ENCODE assay signal across 8 cellular contexts in the genomic region with DNA sequence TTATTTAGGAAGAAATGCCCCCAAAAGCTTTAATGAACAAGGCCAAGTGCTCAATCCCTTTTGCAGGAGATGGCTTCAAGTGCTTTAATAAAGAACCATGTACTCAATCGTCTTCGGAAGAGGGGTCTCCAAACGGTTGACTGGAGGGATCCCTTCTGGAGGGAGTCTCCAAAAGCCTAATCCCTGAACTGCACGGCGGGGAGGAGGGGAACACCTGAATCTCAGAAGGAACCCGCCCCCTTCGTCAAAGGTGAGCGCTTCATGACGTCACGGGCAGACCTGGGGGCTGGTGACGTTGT. TPM values are rescaled to one million over a fixed set of nuclear protein-coding genes. Genes with fewer than 3 reads are reported as not detected.
A peak's percentile ranks its signal among the peaks of the same experiment; 100 is the strongest.
DNase-seq lines count a peak whose midpoint lies in the region; ATAC-seq and TF ChIP-seq lines count a peak whose summit lies in the region.

No MANE protein-coding gene starts in this region.

- peaks cover 36% of the 10 kb centered on the region for H3K36me3 ChIP-seq in SJCRH30
- no peaks in the 10 kb centered on the region for H3K36me3 ChIP-seq in testis (ENCODE audit: low read depth, missing control alignments)

- 0 to 1% methylated on average over 10 to 11 of the region's 11 CpGs for WGBS in testis, 2 donors

- peak overlapping the region; percentile 90 for H3K4me3 Mint-ChIP-seq in mesothelial cell of epicardium

- peaks cover 19% of the 10 kb centered on the region for H3K36me3 Mint-ChIP-seq in mesothelial cell of epicardium

- TF ChIP-seq CTCF in mesothelial cell of epicardium (IDR thresholded peaks at IDR 0.05; ENCODE audit: unreplicated experiment) (no peak), testis (IDR thresholded peaks at IDR 0.05) (no peak)

- ATAC-seq in GM21423 (IDR thresholded peaks at IDR 0.05; ENCODE audit: unreplicated experiment): no peak

- H3K9me3 Mint-ChIP-seq in mesothelial cell of epicardium: no peaks in the 10 kb centered on the region

- DNase-seq in G401 (ENCODE audit: low spot score) (peak; percentile 85), SJCRH30 (no peak), cerebellar cortex (ENCODE audit: low spot score) (peak; percentile 83), mesothelial cell of epicardium (ENCODE audit: low spot score in 2 of 2, unreplicated experiment in 2 of 2) (no peak), testis (peak; percentile 86), NCI-H2107 treated with DMSO at 0.1 percent for 48 hours (lab: John Stamatoyannopoulos, UW; ENCODE audit: unreplicated experiment) (no peak), middle frontal gyrus (ENCODE audit: extremely low spot score, low spot score) (no peak)

- H3K4me3 ChIP-seq in SJCRH30 (peak overlapping the region; percentile 92), testis (peak overlapping the region; percentile 89 to 91)

- in situ Hi-C loops in G401 (cut with HindIII; ENCODE audit: low sequenced_read_pairs): no loop called here

- TF ChIP-seq POLR2A in testis (IDR thresholded peaks at IDR 0.05): no peak

- H3K27me3 Mint-ChIP-seq in mesothelial cell of epicardium (ENCODE audit: low read depth): no peaks in the 10 kb centered on the region

- intact Hi-C loops in testis (cut with DNase I; ENCODE audit: low total_unique reads): no loop called here

- H3K27me3 ChIP-seq in SJCRH30 (no peaks in the 10 kb centered on the region), testis (no peaks in the 10 kb centered on the region)

- H3K27ac ChIP-seq in SJCRH30 (peak overlapping the region; percentile 97), testis (peak overlapping the region; percentile 99 to 100)

- H3K4me1 Mint-ChIP-seq in mesothelial cell of epicardium: peaks cover 18% of the 10 kb centered on the region

- H3K27ac Mint-ChIP-seq in mesothelial cell of epicardium: peak overlapping the region; percentile 99

- H3K9me3 ChIP-seq in SJCRH30 (replicated peaks) (no peaks in the 10 kb centered on the region), testis (no peaks in the 10 kb centered on the region)

- H3K4me1 ChIP-seq in SJCRH30 (peaks cover 3% of the 10 kb centered on the region; the same call in 1 of the 2 replicates), testis (peaks cover 21% of the 10 kb centered on the region)

RNA-seq across cellular contexts. Expression of a gene that starts 0.5 kb away (rescaled TPM):
- total RNA-seq in G401 (2014; rRNA removed; shearing (Covaris generic)): 54.0 and 61.7 TPM in 2 replicates
- total RNA-seq in SJCRH30 (2014; rRNA removed; shearing (Covaris generic)): 73.6 and 85.7 TPM in 2 replicates
- total RNA-seq in mesothelial cell of epicardium (41.4 to 47.8 TPM (median 42.9 TPM) in 3 replicates), testis (10 to 100 TPM; 70.7 to 74.6 TPM)
- polyA plus RNA-seq in testis (ENCODE audit: insufficient read depth, low read depth, low replicate concordance): 154 TPM

RNA-seq across cellular contexts. Expression of a gene that starts 0.8 kb away (rescaled TPM):
- total RNA-seq in G401 (2014; rRNA removed; shearing (Covaris generic)): 35.9 and 71.8 TPM in 2 replicates
- total RNA-seq in SJCRH30 (2014; rRNA removed; shearing (Covaris generic)): 28.2 and 31.9 TPM in 2 replicates
- 35.6 to 39.2 TPM (median 36.1 TPM) in 3 replicates for total RNA-seq in mesothelial cell of epicardium
- total RNA-seq in testis: 10 to 100 TPM; 46.1 to 53.5 TPM
- polyA plus RNA-seq in testis (ENCODE audit: insufficient read depth, low read depth, low replicate concordance): 38.9 TPM

RNA-seq across cellular contexts. Expression of a gene that starts 16.2 kb away (rescaled TPM):
- 1.1 and 1.9 TPM in 2 replicates for total RNA-seq in G401 (2014; rRNA removed; shearing (Covaris generic))
- total RNA-seq in SJCRH30 (2014; rRNA removed; shearing (Covaris generic)): 2.4 and 2.7 TPM in 2 replicates
- 111 to 113 TPM (median 111 TPM) in 3 replicates for total RNA-seq in mesothelial cell of epicardium
- 10 to 100 TPM; 46.4 to 90.9 TPM for total RNA-seq in testis
- polyA plus RNA-seq in testis (ENCODE audit: insufficient read depth, low read depth, low replicate concordance): 77.7 TPM

RNA-seq across cellular contexts. Expression of a gene that starts 22.1 kb away (rescaled TPM):
- total RNA-seq in G401 (2014; rRNA removed; shearing (Covaris generic)): 18.3 and 21.3 TPM in 2 replicates
- total RNA-seq in SJCRH30 (2014; rRNA removed; shearing (Covaris generic)): 27.9 and 31.0 TPM in 2 replicates
- total RNA-seq in mesothelial cell of epicardium (160 to 172 TPM (median 164 TPM) in 3 replicates), testis (10 to 100 TPM; 22.6 to 32.8 TPM)
- 29.2 TPM for polyA plus RNA-seq in testis (ENCODE audit: insufficient read depth, low read depth, low replicate concordance)

RNA-seq across cellular contexts. Expression of a gene that starts 45.3 kb away (rescaled TPM):
- total RNA-seq in G401 (2014; rRNA removed; shearing (Covaris generic)): 167 and 180 TPM in 2 replicates
- 1,718 and 1,766 TPM in 2 replicates for total RNA-seq in SJCRH30 (2014; rRNA removed; shearing (Covaris generic))
- total RNA-seq in mesothelial cell of epicardium: 1,616 to 1,722 TPM (median 1,707 TPM) in 3 replicates
- 1,000 to 10,000 TPM in 1 of 2 donors, 100 to 1,000 TPM in 1; 628 to 1,122 TPM for total RNA-seq in testis
- polyA plus RNA-seq in testis (ENCODE audit: insufficient read depth, low read depth, low replicate concordance): 1,146 TPM

Comparison
In these comparisons a context has a peak if more than half of its experiments do, and no peak if none do; other contexts are left out.
1. DNase-seq: peak in G401 (single experiment), cerebellar cortex (single experiment) and testis (single experiment); none in SJCRH30 (0 of 2), mesothelial cell of epicardium (0 of 2), NCI-H2107 treated with DMSO at 0.1 percent for 48 hours (single experiment) and middle frontal gyrus (single experiment).
2. RNA of a gene that starts 16.2 kb away (total RNA-seq): 111 to 113 TPM in mesothelial cell of epicardium and 46.4 to 90.9 TPM in testis; 2.4 to 2.7 TPM in SJCRH30 and 1.1 to 1.9 TPM in G401; every median in the first group is over 10 times any median in the second.